1 cellular context compared by ENCODE assay signal in genomic region chr12:120399531-120399930, GRCh38.
TF ChIP-seq lines count a peak whose summit lies in the region.

No MANE protein-coding gene starts in this region.

TF ChIP-seq in H1, 55 proteins besides CTCF, POLR2A, EP300 and RAD21:
- TF ChIP-seq SP2 (IDR thresholded peaks at IDR 0.05; ENCODE audit: low read length) (no peak), BRCA1 (IDR thresholded peaks at IDR 0.05; ENCODE audit: low read depth, low read length) (no peak), SAP30 (IDR thresholded peaks at IDR 0.05; ENCODE audit: insufficient read depth, insufficient replicate concordance, low read length) (no peak), MAFK (IDR thresholded peaks at IDR 0.05; ENCODE audit: low read depth, low read length) (no peak), PHF8 (conservative IDR thresholded peaks at IDR 0.05; ENCODE audit: low read depth, low read length) (no peak), MAX (IDR thresholded peaks at IDR 0.05) (no peak)
